In genomic region chr5:74188341-74188740, GRCh38 we compare ENCODE assay signal across 8 cellular contexts.
"Had no signal": no experiment of that assay in that cellular context is flagged by ENCODE, and none has a peak within 500 bp of the region (broad histone marks: within the 10 kb centered on the region; RNA-seq: fewer than 3 reads in every experiment).

No MANE protein-coding gene starts in this region.

- FAIRE-seq: H1, H54, HTR-8/SVneo had no signal

- H3K4me3 ChIP-seq: GM23338 had no signal

- H3K4me1 Mint-ChIP-seq: IgD-negative memory B cell had no signal

- H3K4me3 Mint-ChIP-seq: GM23338, H9, IgD-negative memory B cell had no signal

- H3K9me3 Mint-ChIP-seq: GM23338, H9 had no signal

- H3K36me3 Mint-ChIP-seq: IgD-negative memory B cell had no signal

- H3K27ac Mint-ChIP-seq: GM23338, H9, IgD-negative memory B cell had no signal

- DNase-seq: HCEC 1CT, KBM-7 had no signal

- H3K4me2 ChIP-seq: GM23338 had no signal
